ENCODE assay signal across 19 cellular contexts in genomic region chr6:22057962-22058361, GRCh38.
DNase-seq lines count a peak whose midpoint lies in the region; ATAC-seq and TF ChIP-seq lines count a peak whose summit lies in the region.
"Had no signal": no experiment of that assay in that cellular context is flagged by ENCODE, and none has a peak within 500 bp of the region (broad histone marks: within the 10 kb centered on the region; RNA-seq: fewer than 3 reads in every experiment).

No MANE protein-coding gene starts in this region.

- H3K4me1 Mint-ChIP-seq in mesothelial cell of epicardium, result peaks cover 20% of the 10 kb centered on the region

- H3K4me3 ChIP-seq in GM23248 (no peak overlapping the region), astrocyte of the spinal cord (ENCODE audit: low read depth, low read length) (no peak overlapping the region)
- H3K4me3 ChIP-seq: A549 had no signal

- no peaks in the 10 kb centered on the region for H3K27me3 ChIP-seq in GM23248 (replicated peaks; ENCODE audit: insufficient read depth)

- H2AFZ ChIP-seq in GM23248, result no peak overlapping the region

- H3K9me2 ChIP-seq in GM23248 (ENCODE audit: insufficient read depth), result no peaks in the 10 kb centered on the region

- 66 to 67% methylated on average over 2 of the region's 2 CpGs for WGBS in GM23248 (ENCODE audit: low coverage in 1 of 2, low lambda C conversion rate in 2 of 2, missing lambda C conversion rate in 2 of 2), 2 experiments

- H3K27ac ChIP-seq in GM23248, result no peak overlapping the region
- H3K27ac ChIP-seq: A549 had no signal

- in situ Hi-C loops in GM23248 (cut with MboI) (no loop called here), astrocyte of the spinal cord (cut with HindIII; ENCODE audit: low sequenced_read_pairs) (no loop called here)

- H3K27me3 Mint-ChIP-seq in mesothelial cell of epicardium (ENCODE audit: low read depth), result no peaks in the 10 kb centered on the region

- H3K9me3 ChIP-seq in GM23248 (ENCODE audit: low read depth), result no peaks in the 10 kb centered on the region

- no peaks in the 10 kb centered on the region for H3K4me1 ChIP-seq in GM23248 (ENCODE audit: insufficient read depth)
- H3K4me1 ChIP-seq: A549 had no signal

- no peak overlapping the region for H3K4me2 ChIP-seq in GM23248 (ENCODE audit: unreplicated experiment)
- H3K4me2 ChIP-seq: A549 had no signal

- H3K9ac ChIP-seq in GM23248, result no peak overlapping the region

- H3K36me3 Mint-ChIP-seq in mesothelial cell of epicardium, result peaks cover 37% of the 10 kb centered on the region

- H3K36me3 ChIP-seq in GM23248 (ENCODE audit: low read depth), result no peaks in the 10 kb centered on the region

- peak overlapping the region; percentile 39 for H3K27ac Mint-ChIP-seq in mesothelial cell of epicardium
- H3K27ac Mint-ChIP-seq: HFFc6 had no signal

- H3K4me3 Mint-ChIP-seq in mesothelial cell of epicardium, result no peak overlapping the region
- H3K4me3 Mint-ChIP-seq: HFFc6 had no signal

- TF ChIP-seq CTCF in astrocyte of the spinal cord (IDR thresholded peaks at IDR 0.05; ENCODE audit: low read depth, low read length) (no peak), mesothelial cell of epicardium (IDR thresholded peaks at IDR 0.05; ENCODE audit: unreplicated experiment) (no peak)

- peak; percentile 41 for DNase-seq in AG20443 (ENCODE audit: low spot score)
- DNase-seq in GM23248, result peak; percentile 37
- peak; percentile 23 for DNase-seq in astrocyte of the spinal cord (ENCODE audit: low read depth, low spot score)
- DNase-seq in mesothelial cell of epicardium (ENCODE audit: low spot score in 2 of 2, unreplicated experiment in 2 of 2), result no peak
- DNase-seq in amygdala (lab: John Stamatoyannopoulos, UW), result no peak
- no peak for DNase-seq in globus pallidus (ENCODE audit: low spot score)
- DNase-seq: DMS 273 treated with DMSO at 0.1 percent for 48 hours; GF-D8; HFFc6; NCI-H1092 treated with DMSO at 0.1 percent for 48 hours; NCI-H146; NCI-H2081 treated with DMSO at 0.1 percent for 48 hours; NCI-H446 treated with DMSO at 0.1 percent for 48 hours; NK-92 treated with Interleukin-12 subunit alpha and Interleukin-12 subunit beta, amount 100 ng/mL, for 24 hours; T-helper 1 cell had no signal

- no peaks in the 10 kb centered on the region for H3K79me2 ChIP-seq in GM23248 (ENCODE audit: insufficient read depth)

- H4K20me1 ChIP-seq in GM23248 (ENCODE audit: insufficient read depth), result no peaks in the 10 kb centered on the region

- ATAC-seq in GM18858 (IDR thresholded peaks at IDR 0.05; ENCODE audit: unreplicated experiment) (no peak), HG03039 (IDR thresholded peaks at IDR 0.05; ENCODE audit: unreplicated experiment) (no peak)
- ATAC-seq: A549, Right ventricle myocardium inferior had no signal

- H3F3A ChIP-seq in GM23248 (ENCODE audit: insufficient read depth), result no peaks in the 10 kb centered on the region

- peaks cover 5% of the 10 kb centered on the region for H3K9me3 Mint-ChIP-seq in mesothelial cell of epicardium
- H3K9me3 Mint-ChIP-seq: HFFc6 had no signal

Comparison
In these comparisons a context has a peak if more than half of its experiments do, and no peak if none do; other contexts are left out.
1. DNase-seq: peak in AG20443 (single experiment), GM23248 (single experiment) and astrocyte of the spinal cord (single experiment); none in mesothelial cell of epicardium (0 of 2), amygdala (0 of 56) and globus pallidus (single experiment).